8 cellular contexts compared by ENCODE assay signal in the genomic region with DNA sequence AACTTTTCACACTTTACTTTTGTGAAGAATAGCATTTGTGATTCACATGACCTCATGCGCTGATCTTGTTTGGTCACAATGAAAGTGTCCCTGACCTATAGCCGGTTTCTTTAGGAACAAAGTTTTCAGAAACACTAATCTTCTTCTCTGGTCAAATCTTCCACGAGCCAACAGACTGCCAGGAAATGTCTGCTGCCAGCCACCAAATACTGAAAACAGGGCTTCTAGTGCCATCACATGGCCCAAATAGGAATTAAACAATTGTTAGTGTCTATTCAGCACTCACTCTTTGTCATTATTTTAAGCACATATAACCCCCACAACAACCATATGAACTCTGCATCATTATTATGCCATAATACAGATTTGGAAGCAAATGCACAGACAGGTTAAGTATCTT.
DNase-seq lines count a peak whose midpoint lies in the region; FAIRE-seq and TF ChIP-seq lines count a peak whose summit lies in the region.

No MANE protein-coding gene starts in this region.

- CTCF ChIA-PET in HEK293T (lab: Yijun Ruan, JAX) = interaction anchor here (0.7 kb wide), 1 partner anchor 1104 kb away, joined by 3 read pairs; no protein-coding TSS in a partner anchor

- no peak for DNase-seq in D721Med (ENCODE audit: insufficient read length, low spot score)
- peak; percentile 10 for DNase-seq in HEK293T (ENCODE audit: extremely low spot score)
- peak; percentile 43 to 72 for DNase-seq in NCI-H446 (lab: John Stamatoyannopoulos, UW)
- peak; percentile 66 for DNase-seq in cerebellum (ENCODE audit: low spot score)
- peak; percentile 33 to 71 for DNase-seq in lung microvascular endothelial cell (ENCODE audit: low read depth in 2 of 2)
- DNase-seq in NK-92 (lab: John Stamatoyannopoulos, UW; ENCODE audit: unreplicated experiment) = no peak
- DNase-seq in CD14-positive monocyte (ENCODE audit: low spot score) = no peak
- no peak for DNase-seq in CD1c-positive myeloid dendritic cell (ENCODE audit: extremely low spot score)

- H3K9me3 Mint-ChIP-seq in CD14-positive monocyte = peaks cover 0 to 2% (median 0%) of the 10 kb centered on the region in 7 donors

- peaks cover 0 to 3% (median 1%) of the 10 kb centered on the region in 3 donors for H3K27me3 Mint-ChIP-seq in CD14-positive monocyte (ENCODE audit: low read depth in 3 of 3)

- intact Hi-C loops in CD14-positive monocyte (cut with micrococcal nuclease) = no loop called here

- peak; percentile 97 for FAIRE-seq in D721Med (lab: Jason Lieb, UNC)

- TF ChIP-seq CTCF in D721Med (IDR thresholded peaks at IDR 0.05; ENCODE audit: insufficient read depth, missing control alignments) = peak; percentile 76
- no peak for TF ChIP-seq CTCF in CD14-positive monocyte (IDR thresholded peaks at IDR 0.05)

- H3K4me3 Mint-ChIP-seq in CD14-positive monocyte = no peak overlapping the region

- H3K36me3 Mint-ChIP-seq in CD14-positive monocyte = no peaks in the 10 kb centered on the region

- H3K4me1 Mint-ChIP-seq in CD14-positive monocyte = no peaks in the 10 kb centered on the region

- POLR2A ChIA-PET in HEK293T (lab: Yijun Ruan, JAX) = no interaction called here

- H3K27ac Mint-ChIP-seq in CD14-positive monocyte = no peak overlapping the region

TF ChIP-seq in HEK293T, 16 proteins besides CTCF, POLR2A, EP300 and RAD21:
- TF ChIP-seq ELF4 (IDR thresholded peaks at IDR 0.05) (no peak), ARNT (IDR thresholded peaks at IDR 0.05) (no peak), SUZ12 (IDR thresholded peaks at IDR 0.05) (no peak), SP1 (IDR thresholded peaks at IDR 0.05) (no peak), ZNF384 (IDR thresholded peaks at IDR 0.05) (no peak), PKNOX1 (IDR thresholded peaks at IDR 0.05) (no peak), HDGF (IDR thresholded peaks at IDR 0.05; ENCODE audit: borderline replicate concordance) (no peak), LEF1 (IDR thresholded peaks at IDR 0.05; ENCODE audit: borderline replicate concordance) (no peak), CTBP1 (IDR thresholded peaks at IDR 0.05; ENCODE audit: borderline replicate concordance) (no peak), TARDBP (IDR thresholded peaks at IDR 0.05) (no peak), NFRKB (IDR thresholded peaks at IDR 0.05) (no peak)

Comparison
In these comparisons a context has a peak if more than half of its experiments do, and no peak if none do; other contexts are left out.
1. DNase-seq: peak in HEK293T (single experiment), NCI-H446 (2 of 2), cerebellum (single experiment) and lung microvascular endothelial cell (2 of 2); none in D721Med (single experiment), NK-92 (single experiment), CD14-positive monocyte (single experiment) and CD1c-positive myeloid dendritic cell (single experiment).